Comparison of ENCODE assay signal across 31 cellular contexts in the genomic region with DNA sequence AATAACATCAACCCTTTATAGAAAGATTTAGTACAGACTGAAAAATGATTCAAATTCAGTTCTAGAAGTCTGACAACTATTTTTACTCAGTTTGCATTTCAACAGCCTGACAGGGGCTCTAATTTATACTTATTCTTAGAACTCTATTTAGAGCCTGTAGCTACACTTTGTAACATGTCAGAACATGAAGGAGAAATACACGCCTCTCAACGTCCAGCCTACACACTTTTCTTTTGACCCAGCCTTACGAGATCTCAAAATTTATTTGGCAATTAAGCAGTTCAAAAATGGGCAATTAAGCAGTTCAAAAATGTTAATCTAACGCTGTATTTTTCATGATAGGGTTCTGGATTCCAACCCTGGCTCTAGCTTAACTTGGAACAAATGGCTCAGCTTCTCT.
DNase-seq lines count a peak whose midpoint lies in the region; ATAC-seq, FAIRE-seq and TF ChIP-seq lines count a peak whose summit lies in the region.
"Had no signal": no experiment of that assay in that cellular context is flagged by ENCODE, and none has a peak within 500 bp of the region (broad histone marks: within the 10 kb centered on the region; RNA-seq: fewer than 3 reads in every experiment).

No MANE protein-coding gene starts in this region.

- CTCF ChIA-PET in MCF 10A (lab: Yijun Ruan, JAX) = interaction anchor here (0.5 to 5.2 kb wide), 4 partner anchors 13 to 128 kb away, joined by 3 to 43 read pairs (median 6); partner anchors contain the start of gene RAPGEF1

- H4K20me1 ChIP-seq in keratinocyte (ENCODE audit: control insufficient read depth, extremely low read depth, insufficient read depth, low read length) = no peaks in the 10 kb centered on the region

- H3K9ac ChIP-seq in keratinocyte (ENCODE audit: control insufficient read depth, extremely low read depth, insufficient read depth, low read length) = no peak overlapping the region
- H3K9ac ChIP-seq: SK-N-SH had no signal

- TF ChIP-seq CTCF in MCF 10A (IDR thresholded peaks at IDR 0.05; ENCODE audit: unreplicated experiment) (no peak), breast epithelium (IDR thresholded peaks at IDR 0.05) (no peak), brain (conservative IDR thresholded peaks at IDR 0.05) (no peak), keratinocyte (optimal IDR thresholded peaks at IDR 0.05 in 1 of 3, IDR thresholded peaks at IDR 0.05 in 1 of 3, conservative IDR thresholded peaks at IDR 0.05 in 1 of 3; ENCODE audit: extremely low read depth in 1 of 3, insufficient read depth in 2 of 3, low read length in 3 of 3) (no peak), type B pancreatic cell (conservative IDR thresholded peaks at IDR 0.05) (no peak)

- H3K9me3 ChIP-seq in breast epithelium = no peaks in the 10 kb centered on the region
- H3K9me3 ChIP-seq in keratinocyte (ENCODE audit: control insufficient read depth, low read depth, low read length) = no peaks in the 10 kb centered on the region
- H3K9me3 ChIP-seq: colonic mucosa, psoas muscle, SK-N-SH, upper lobe of left lung had no signal

- no peaks in the 10 kb centered on the region for H3K36me3 ChIP-seq in breast epithelium
- peaks cover 2 to 7% of the 10 kb centered on the region in 2 experiments for H3K36me3 ChIP-seq in keratinocyte (ENCODE audit: control insufficient read depth in 2 of 2, extremely low read depth in 1 of 2, insufficient read depth in 2 of 2, low read length in 2 of 2)
- H3K36me3 ChIP-seq: colonic mucosa had no signal

- peak; percentile 55 for FAIRE-seq in keratinocyte (lab: Jason Lieb, UNC)
- FAIRE-seq: GM12878 had no signal

- no TSS peak for BruUV-seq in MCF 10A (replicated peaks; lab: Mats Ljungman, UMichigan)

- H3K4me3 ChIP-seq in breast epithelium = no peak overlapping the region
- H3K4me3 ChIP-seq in keratinocyte (ENCODE audit: control insufficient read depth in 2 of 3, extremely low read depth in 1 of 3, insufficient read depth in 2 of 3, low read depth in 1 of 3, low read length in 3 of 3) = no peak overlapping the region
- H3K4me3 ChIP-seq: colonic mucosa, GM12878, psoas muscle, upper lobe of left lung had no signal

- H3K9me3 Mint-ChIP-seq in MCF 10A (ENCODE audit: unreplicated experiment) (no peaks in the 10 kb centered on the region), brain (no peaks in the 10 kb centered on the region), type B pancreatic cell (no peaks in the 10 kb centered on the region)
- H3K9me3 Mint-ChIP-seq: activated CD4-positive, alpha-beta T cell treated with anti-CD3 and anti-CD28 coated beads, Interleukin-2, amount 10 ng/mL, durations not matched to agents 7 days and 5 days; activated naive CD4-positive, alpha-beta T cell treated with anti-CD3 and anti-CD28 coated beads, Interleukin-2, amount 50 U/mL, for 72 hours; naive thymus-derived CD8-positive, alpha-beta T cell had no signal

- no peak for ATAC-seq in HG02588 (IDR thresholded peaks at IDR 0.05; ENCODE audit: unreplicated experiment)
- ATAC-seq: activated naive CD4-positive, alpha-beta T cell treated with anti-CD3 and anti-CD28 coated beads, Interleukin-2, amount 50 U/mL, for 72 hours; GM12878; left ventricle myocardium superior; naive thymus-derived CD8-positive, alpha-beta T cell; psoas muscle had no signal

- DNase-seq in MCF 10A (ENCODE audit: unreplicated experiment) = peak; percentile 20
- no peak for DNase-seq in breast epithelium (ENCODE audit: low spot score in 2 of 2)
- no peak for DNase-seq in keratinocyte (ENCODE audit: low read depth, low spot score)
- DNase-seq in type B pancreatic cell (ENCODE audit: extremely low spot score, unreplicated experiment) = no peak
- no peak for DNase-seq in NCI-H1092 (lab: John Stamatoyannopoulos, UW)
- no peak for DNase-seq in pons (ENCODE audit: low spot score)
- DNase-seq: activated CD4-positive, alpha-beta T cell treated with anti-CD3 and anti-CD28 coated beads, Interleukin-2, amount 10 ng/mL, durations not matched to agents 7 days and 5 days; amygdala; colonic mucosa; DMS153; effector CD8-positive, alpha-beta T cell; islet precursor cell; KG1; left ventricle myocardium superior; MM.1S; naive thymus-derived CD8-positive, alpha-beta T cell; NCI-H1417 treated with DMSO at 0.1 percent for 48 hours; NCI-H2029 treated with DMSO at 0.1 percent for 48 hours; NCI-H526; OCI-M1; psoas muscle; SK-N-SH; stimulated activated CD4-positive, alpha-beta T cell treated with anti-CD3 and anti-CD28 coated beads, Interleukin-15, amount 100 ng/mL, for 24 hours; stimulated activated CD4-positive, alpha-beta T cell treated with anti-CD3 and anti-CD28 coated beads, Interleukin-4, amount 100 ng/mL, for 4 hours; substantia nigra; upper lobe of left lung had no signal

- TF ChIP-seq POLR2A in breast epithelium (IDR thresholded peaks at IDR 0.05) = no peak

- peaks cover 21% of the 10 kb centered on the region for H3K36me3 Mint-ChIP-seq in MCF 10A (ENCODE audit: insufficient read depth, unreplicated experiment)
- H3K36me3 Mint-ChIP-seq in brain = peaks cover 32% of the 10 kb centered on the region
- peaks cover 25% of the 10 kb centered on the region for H3K36me3 Mint-ChIP-seq in type B pancreatic cell
- H3K36me3 Mint-ChIP-seq: activated naive CD4-positive, alpha-beta T cell treated with anti-CD3 and anti-CD28 coated beads, Interleukin-2, amount 50 U/mL, for 72 hours had no signal

- H3K27ac Mint-ChIP-seq in MCF 10A (ENCODE audit: low read depth, unreplicated experiment) (peak overlapping the region; percentile 75), brain (peak overlapping the region in 4 of 5 experiments; percentile 34 to 94 (median 58)), type B pancreatic cell (peak overlapping the region; percentile 46)
- H3K27ac Mint-ChIP-seq: activated CD4-positive, alpha-beta T cell treated with anti-CD3 and anti-CD28 coated beads, Interleukin-2, amount 10 ng/mL, durations not matched to agents 7 days and 5 days had no signal

- dilution Hi-C loops in keratinocyte (cut with MboI; ENCODE audit: extremely low pct_ligation_motif_present, low sequenced_read_pairs) = no loop called here

- no peak overlapping the region for H2AFZ ChIP-seq in keratinocyte (ENCODE audit: control insufficient read depth, low read length)

- H3K4me2 ChIP-seq in keratinocyte (ENCODE audit: control insufficient read depth, extremely low read depth, insufficient read depth, low read depth, low read length) = peak overlapping the region; percentile 4
- H3K4me2 ChIP-seq: SK-N-SH had no signal

- intact Hi-C loops in MCF 10A (cut with micrococcal nuclease) (no loop called here), breast epithelium (cut with DNase I; ENCODE audit: low total_unique reads) (no loop called here)

- no peaks in the 10 kb centered on the region for H3K79me2 ChIP-seq in keratinocyte (ENCODE audit: control insufficient read depth, insufficient read depth, low read length)

- POLR2A ChIA-PET in MCF 10A (lab: Yijun Ruan, JAX) = interaction anchor here (0.9 to 5.5 kb wide), 8 partner anchors 11 to 127 kb away, joined by 3 to 44 read pairs (median 4); no protein-coding TSS in a partner anchor

- H3K4me3 Mint-ChIP-seq in MCF 10A (ENCODE audit: unreplicated experiment) (peak overlapping the region; percentile 38), brain (no peak overlapping the region), type B pancreatic cell (no peak overlapping the region)
- H3K4me3 Mint-ChIP-seq: activated CD4-positive, alpha-beta T cell treated with anti-CD3 and anti-CD28 coated beads, Interleukin-2, amount 10 ng/mL, durations not matched to agents 7 days and 5 days; naive thymus-derived CD8-positive, alpha-beta T cell had no signal

- no peaks in the 10 kb centered on the region for H3K27me3 ChIP-seq in breast epithelium
- no peaks in the 10 kb centered on the region for H3K27me3 ChIP-seq in keratinocyte (ENCODE audit: control insufficient read depth, extremely low read depth, insufficient read depth, low read length)
- H3K27me3 ChIP-seq: colonic mucosa, upper lobe of left lung had no signal

- peak overlapping the region in 1 of 2 donors; percentile 55 for H3K27ac ChIP-seq in breast epithelium
- H3K27ac ChIP-seq in keratinocyte (ENCODE audit: control insufficient read depth, insufficient read depth, low read length) = no peak overlapping the region
- H3K27ac ChIP-seq: colonic mucosa, upper lobe of left lung, VCaP had no signal

- H3K9me1 ChIP-seq in keratinocyte (ENCODE audit: control insufficient read depth, extremely low read depth, insufficient read depth, low read length) = peaks cover 3% of the 10 kb centered on the region

- H3K4me1 Mint-ChIP-seq in MCF 10A (ENCODE audit: insufficient read depth, unreplicated experiment) (peaks cover 29% of the 10 kb centered on the region), brain (peaks cover 45% of the 10 kb centered on the region), type B pancreatic cell (ENCODE audit: unreplicated experiment) (peaks cover 17% of the 10 kb centered on the region)

- H3K4me1 ChIP-seq in breast epithelium (peaks cover 5 to 15% of the 10 kb centered on the region in 2 donors), keratinocyte (ENCODE audit: control insufficient read depth, extremely low read depth, insufficient read depth, low read length) (peaks cover 39% of the 10 kb centered on the region)
- H3K4me1 ChIP-seq: colonic mucosa had no signal

- H3K27me3 Mint-ChIP-seq in MCF 10A (ENCODE audit: insufficient read depth, unreplicated experiment) (no peaks in the 10 kb centered on the region), brain (no peaks in the 10 kb centered on the region), type B pancreatic cell (no peaks in the 10 kb centered on the region)
- H3K27me3 Mint-ChIP-seq: activated CD4-positive, alpha-beta T cell treated with anti-CD3 and anti-CD28 coated beads, Interleukin-2, amount 10 ng/mL, durations not matched to agents 7 days and 5 days; naive thymus-derived CD8-positive, alpha-beta T cell had no signal
